In the genomic region with DNA sequence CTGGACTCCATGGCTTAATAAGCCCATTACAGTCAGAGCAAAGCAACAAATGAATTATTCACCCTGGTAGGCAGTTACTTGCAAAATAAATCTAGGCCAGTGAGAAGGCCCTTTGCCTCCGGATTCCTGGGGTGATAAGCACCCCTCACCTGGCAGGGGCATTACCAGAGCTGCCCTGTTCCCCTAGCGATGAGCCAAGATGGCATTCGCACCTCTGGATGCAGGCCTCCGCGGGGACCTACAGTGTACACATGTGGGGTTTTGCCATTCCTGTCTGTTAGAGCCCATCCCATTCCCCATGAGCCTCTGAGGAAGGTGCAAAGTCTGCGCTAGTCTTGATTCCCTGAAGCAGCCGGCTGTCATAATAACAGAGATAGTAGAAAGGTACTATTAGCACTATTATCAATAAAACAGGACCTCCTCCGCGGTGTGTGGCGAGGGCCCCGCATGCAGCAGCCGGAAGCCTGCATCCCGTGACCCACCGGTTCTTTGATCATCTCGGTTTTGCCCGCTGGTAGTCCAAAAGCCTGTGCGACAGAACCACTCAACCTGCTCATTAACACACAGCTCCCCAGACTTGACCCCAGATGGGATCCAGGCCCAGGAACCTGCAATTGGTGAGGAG, we compare ENCODE assay signal across 31 cellular contexts.
"Had no signal": no experiment of that assay in that cellular context is flagged by ENCODE, and none has a peak within 500 bp of the region (broad histone marks: within the 10 kb centered on the region; RNA-seq: fewer than 3 reads in every experiment).

No MANE protein-coding gene starts in this region.

- H3K36me3 ChIP-seq: ascending aorta, cardiac muscle cell, Peyer's patch, SJSA1 had no signal

- H3K36me3 Mint-ChIP-seq: activated naive CD4-positive, alpha-beta T cell treated with anti-CD3 and anti-CD28 coated beads, Interleukin-2, amount 10 ng/mL, durations not matched to agents 7 days and 5 days had no signal

- H3K9me3 ChIP-seq: ascending aorta, Peyer's patch, SK-N-SH had no signal

- H3K9me3 Mint-ChIP-seq: activated CD8-positive, alpha-beta T cell treated with anti-CD3 and anti-CD28 coated beads for 36 hours; activated naive CD4-positive, alpha-beta T cell treated with anti-CD3 and anti-CD28 coated beads, Interleukin-2, amount 10 ng/mL, durations not matched to agents 7 days and 5 days; activated naive CD8-positive, alpha-beta T cell treated with anti-CD3 and anti-CD28 coated beads, Interleukin-2, amount 50 U/mL, for 24 hours; activated T-cell treated with anti-CD3 and anti-CD28 coated beads, Interleukin-2, amount 50 U/mL, for 4 hours; activated T-helper 1 cell treated with anti-CD3 and anti-CD28 coated beads, Interleukin-12 subunit alpha, Interleukin-12 subunit beta, Interleukin-2, Interleukin-4 antibody, amounts not matched to agents 30 ng/mL and 10 ng/mL and 1 ng/mL, durations not matched to agents 14 hours and 24 hours and 36 hours; T-helper 1 cell treated with Interleukin-12 subunit alpha and Interleukin-12 subunit beta and Interleukin-4 antibody, amounts not matched to agents 30 μg/mL and 1 μg/mL, for 36 hours; T-helper 2 cell treated with Interferon-gamma antibody and Interleukin-4, amounts not matched to agents 5 μg/mL and 100 μg/mL, for 36 hours had no signal

- H3K4me3 ChIP-seq: ascending aorta, cardiac muscle cell, Peyer's patch, SJSA1 had no signal

- H3K4me1 ChIP-seq: ascending aorta, Peyer's patch, SJSA1 had no signal

- H3K9ac ChIP-seq: SK-N-SH had no signal

- H3K27ac ChIP-seq: ascending aorta, cardiac muscle cell, Peyer's patch, SJSA1 had no signal

- H3K27me3 ChIP-seq: ascending aorta, cardiac muscle cell, Peyer's patch, SJSA1 had no signal

- H3K4me3 Mint-ChIP-seq: activated CD4-positive, alpha-beta T cell treated with anti-CD3 and anti-CD28 coated beads, Interleukin-2, amount 10 ng/mL, durations not matched to agents 24 days and 14 days; activated CD8-positive, alpha-beta T cell treated with anti-CD3 and anti-CD28 coated beads for 36 hours; activated naive CD4-positive, alpha-beta T cell treated with anti-CD3 and anti-CD28 coated beads, Interleukin-2, amount 10 ng/mL, durations not matched to agents 7 days and 5 days; activated naive CD8-positive, alpha-beta T cell; activated naive CD8-positive, alpha-beta T cell treated with anti-CD3 and anti-CD28 coated beads, Interleukin-2, amount 50 U/mL, for 24 hours; activated T-cell treated with anti-CD3 and anti-CD28 coated beads, Interleukin-2, amount 50 U/mL, for 4 hours; activated T-helper 1 cell treated with anti-CD3 and anti-CD28 coated beads, Interleukin-12 subunit alpha, Interleukin-12 subunit beta, Interleukin-2, Interleukin-4 antibody, amounts not matched to agents 30 ng/mL and 10 ng/mL and 1 ng/mL, durations not matched to agents 14 hours and 24 hours and 36 hours; T-helper 1 cell treated with Interleukin-12 subunit alpha and Interleukin-12 subunit beta and Interleukin-4 antibody, amounts not matched to agents 30 μg/mL and 1 μg/mL, for 36 hours; T-helper 2 cell treated with Interferon-gamma antibody and Interleukin-4, amounts not matched to agents 5 μg/mL and 100 μg/mL, for 36 hours had no signal

- H3K27me3 Mint-ChIP-seq: activated CD4-positive, alpha-beta T cell treated with anti-CD3 and anti-CD28 coated beads, Interleukin-2, amount 10 ng/mL, durations not matched to agents 24 days and 14 days; activated naive CD8-positive, alpha-beta T cell had no signal

- H3K27ac Mint-ChIP-seq: activated CD4-positive, alpha-beta T cell treated with anti-CD3 and anti-CD28 coated beads, Interleukin-2, amount 10 ng/mL, durations not matched to agents 24 days and 14 days; activated CD8-positive, alpha-beta T cell treated with anti-CD3 and anti-CD28 coated beads for 36 hours; activated naive CD4-positive, alpha-beta T cell treated with anti-CD3 and anti-CD28 coated beads, Interleukin-2, amount 10 ng/mL, durations not matched to agents 7 days and 5 days; activated naive CD8-positive, alpha-beta T cell; activated naive CD8-positive, alpha-beta T cell treated with anti-CD3 and anti-CD28 coated beads, Interleukin-2, amount 50 U/mL, for 24 hours; activated T-helper 1 cell treated with anti-CD3 and anti-CD28 coated beads, Interleukin-12 subunit alpha, Interleukin-12 subunit beta, Interleukin-2, Interleukin-4 antibody, amounts not matched to agents 30 ng/mL and 10 ng/mL and 1 ng/mL, durations not matched to agents 14 hours and 24 hours and 36 hours; T-helper 1 cell treated with Interleukin-12 subunit alpha and Interleukin-12 subunit beta and Interleukin-4 antibody, amounts not matched to agents 30 μg/mL and 1 μg/mL, for 36 hours; T-helper 2 cell treated with Interferon-gamma antibody and Interleukin-4, amounts not matched to agents 5 μg/mL and 100 μg/mL, for 36 hours had no signal

- H3K4me2 ChIP-seq: SK-N-SH had no signal

- ATAC-seq: activated CD8-positive, alpha-beta T cell treated with anti-CD3 and anti-CD28 coated beads for 36 hours; activated naive CD8-positive, alpha-beta T cell treated with anti-CD3 and anti-CD28 coated beads, Interleukin-2, amount 50 U/mL, for 24 hours; activated T-cell treated with anti-CD3 and anti-CD28 coated beads, Interleukin-2, amount 50 U/mL, for 4 hours; PC-3 had no signal

- H3K4me1 Mint-ChIP-seq: activated CD4-positive, alpha-beta T cell treated with anti-CD3 and anti-CD28 coated beads, Interleukin-2, amount 10 ng/mL, durations not matched to agents 24 days and 14 days; activated naive CD4-positive, alpha-beta T cell treated with anti-CD3 and anti-CD28 coated beads, Interleukin-2, amount 10 ng/mL, durations not matched to agents 7 days and 5 days; activated naive CD8-positive, alpha-beta T cell treated with anti-CD3 and anti-CD28 coated beads, Interleukin-2, amount 50 U/mL, for 24 hours had no signal

- DNase-seq: activated CD4-positive, alpha-beta T cell treated with anti-CD3 and anti-CD28 coated beads, Interleukin-2, amount 10 ng/mL, durations not matched to agents 24 days and 14 days; activated CD4-positive, alpha-beta T cell treated with anti-CD3 and anti-CD28 coated beads, Interleukin-2, amount 50 U/mL, for 4 hours; activated CD8-positive, alpha-beta T cell treated with anti-CD3 and anti-CD28 coated beads for 36 hours; activated effector memory CD4-positive, alpha-beta T cell treated with Interleukin-2 at 50 U/mL for 16 hours; activated naive CD4-positive, alpha-beta T cell treated with anti-CD3 and anti-CD28 coated beads, Interleukin-2, amount 10 ng/mL, durations not matched to agents 7 days and 5 days; activated naive CD8-positive, alpha-beta T cell treated with anti-CD3 and anti-CD28 coated beads, Interleukin-2, amount 50 U/mL, for 24 hours; activated T-cell treated with anti-CD3 and anti-CD28 coated beads for 4 hours; activated T-cell treated with anti-CD3 and anti-CD28 coated beads, Interleukin-2, amount 50 U/mL, for 4 hours; KG1; MM.1S; MV-4-11; NCI-H1092; NCI-H1436 treated with DMSO at 0.1 percent for 48 hours; NCI-H1694 treated with DMSO at 0.1 percent for 48 hours; NCI-H2029; NCI-H345; NCI-H524 treated with DMSO at 0.1 percent for 48 hours; NCI-H748 treated with DMSO at 0.1 percent for 48 hours; NK-92 treated with Interleukin-12 subunit alpha and Interleukin-12 subunit beta, amount 100 ng/mL, for 24 hours; PC-3; Peyer's patch; RPMI8226; SHP77 treated with DMSO at 0.1 percent for 48 hours; SK-N-SH had no signal

- H3K9me2 ChIP-seq: SK-N-SH had no signal
